ENCODE assay signal across 1 cellular context in the genomic region with DNA sequence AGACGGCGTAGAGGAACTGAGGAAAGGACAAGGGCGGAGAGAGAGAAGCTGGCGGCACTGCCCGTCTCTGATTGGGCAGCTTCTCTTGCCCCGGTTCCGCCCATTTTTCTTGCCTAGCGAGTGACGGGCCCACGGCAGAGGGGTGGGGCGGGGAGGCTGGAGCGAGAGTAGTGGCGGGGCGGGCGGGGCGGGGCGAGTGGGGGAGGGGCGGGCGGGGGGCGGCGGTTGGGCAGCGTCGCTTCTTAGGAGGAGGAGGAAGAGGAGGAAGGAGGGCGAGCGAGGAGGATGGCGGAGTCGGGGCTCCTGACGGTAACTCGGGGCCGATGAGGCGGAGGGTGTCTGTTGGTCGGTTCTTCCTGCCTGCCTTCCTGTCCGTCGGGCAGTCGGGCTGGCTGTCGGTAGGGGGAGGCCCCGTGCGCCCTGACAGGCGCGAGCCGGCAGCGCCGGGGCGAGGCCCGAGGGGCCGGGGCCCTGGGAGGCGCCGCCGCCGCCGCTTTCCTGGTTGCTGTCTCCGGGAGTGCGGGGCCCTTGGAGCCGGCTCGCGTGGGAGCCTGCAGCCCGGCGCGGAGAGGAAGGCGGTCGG.
TF ChIP-seq lines count a peak whose summit lies in the region.

A gene (plus strand): TSS at position 256 of the 583 bp plus-strand sequence. CDS start 44,755 bp downstream, outside the sequence.

TF ChIP-seq in HepG2, 621 proteins besides CTCF, POLR2A, EP300 and RAD21 (continued from another document and continues in another):
- TF ChIP-seq, protein P1, sequence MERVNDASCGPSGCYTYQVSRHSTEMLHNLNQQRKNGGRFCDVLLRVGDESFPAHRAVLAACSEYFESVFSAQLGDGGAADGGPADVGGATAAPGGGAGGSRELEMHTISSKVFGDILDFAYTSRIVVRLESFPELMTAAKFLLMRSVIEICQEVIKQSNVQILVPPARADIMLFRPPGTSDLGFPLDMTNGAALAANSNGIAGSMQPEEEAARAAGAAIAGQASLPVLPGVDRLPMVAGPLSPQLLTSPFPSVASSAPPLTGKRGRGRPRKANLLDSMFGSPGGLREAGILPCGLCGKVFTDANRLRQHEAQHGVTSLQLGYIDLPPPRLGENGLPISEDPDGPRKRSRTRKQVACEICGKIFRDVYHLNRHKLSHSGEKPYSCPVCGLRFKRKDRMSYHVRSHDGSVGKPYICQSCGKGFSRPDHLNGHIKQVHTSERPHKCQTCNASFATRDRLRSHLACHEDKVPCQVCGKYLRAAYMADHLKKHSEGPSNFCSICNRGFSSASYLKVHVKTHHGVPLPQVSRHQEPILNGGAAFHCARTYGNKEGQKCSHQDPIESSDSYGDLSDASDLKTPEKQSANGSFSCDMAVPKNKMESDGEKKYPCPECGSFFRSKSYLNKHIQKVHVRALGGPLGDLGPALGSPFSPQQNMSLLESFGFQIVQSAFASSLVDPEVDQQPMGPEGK (CRISPR knock-in tag; IDR thresholded peaks at IDR 0.05), result no peak; the same call in 1 of the 2 replicates
- no peak for TF ChIP-seq MIER2 (CRISPR knock-in tag; IDR thresholded peaks at IDR 0.05)
- TF ChIP-seq, protein P2, sequence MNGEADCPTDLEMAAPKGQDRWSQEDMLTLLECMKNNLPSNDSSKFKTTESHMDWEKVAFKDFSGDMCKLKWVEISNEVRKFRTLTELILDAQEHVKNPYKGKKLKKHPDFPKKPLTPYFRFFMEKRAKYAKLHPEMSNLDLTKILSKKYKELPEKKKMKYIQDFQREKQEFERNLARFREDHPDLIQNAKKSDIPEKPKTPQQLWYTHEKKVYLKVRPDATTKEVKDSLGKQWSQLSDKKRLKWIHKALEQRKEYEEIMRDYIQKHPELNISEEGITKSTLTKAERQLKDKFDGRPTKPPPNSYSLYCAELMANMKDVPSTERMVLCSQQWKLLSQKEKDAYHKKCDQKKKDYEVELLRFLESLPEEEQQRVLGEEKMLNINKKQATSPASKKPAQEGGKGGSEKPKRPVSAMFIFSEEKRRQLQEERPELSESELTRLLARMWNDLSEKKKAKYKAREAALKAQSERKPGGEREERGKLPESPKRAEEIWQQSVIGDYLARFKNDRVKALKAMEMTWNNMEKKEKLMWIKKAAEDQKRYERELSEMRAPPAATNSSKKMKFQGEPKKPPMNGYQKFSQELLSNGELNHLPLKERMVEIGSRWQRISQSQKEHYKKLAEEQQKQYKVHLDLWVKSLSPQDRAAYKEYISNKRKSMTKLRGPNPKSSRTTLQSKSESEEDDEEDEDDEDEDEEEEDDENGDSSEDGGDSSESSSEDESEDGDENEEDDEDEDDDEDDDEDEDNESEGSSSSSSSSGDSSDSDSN (CRISPR knock-in tag; IDR thresholded peaks at IDR 0.05), result peak; percentile 65; the same call in 1 of the 2 replicates
- peak; percentile 38; the same call in 1 of the 2 replicates for TF ChIP-seq SPEN (CRISPR knock-in tag; IDR thresholded peaks at IDR 0.05; ENCODE audit: low read depth)
- TF ChIP-seq BORCS8-MEF2B (CRISPR knock-in tag; IDR thresholded peaks at IDR 0.05), result no peak
- TF ChIP-seq MAZ (IDR thresholded peaks at IDR 0.05; ENCODE audit: borderline replicate concordance, low read depth, low read length), result no peak
- TF ChIP-seq MAZ (CRISPR knock-in tag; IDR thresholded peaks at IDR 0.05; ENCODE audit: low read depth), result peak; percentile 56
- TF ChIP-seq, protein P3, sequence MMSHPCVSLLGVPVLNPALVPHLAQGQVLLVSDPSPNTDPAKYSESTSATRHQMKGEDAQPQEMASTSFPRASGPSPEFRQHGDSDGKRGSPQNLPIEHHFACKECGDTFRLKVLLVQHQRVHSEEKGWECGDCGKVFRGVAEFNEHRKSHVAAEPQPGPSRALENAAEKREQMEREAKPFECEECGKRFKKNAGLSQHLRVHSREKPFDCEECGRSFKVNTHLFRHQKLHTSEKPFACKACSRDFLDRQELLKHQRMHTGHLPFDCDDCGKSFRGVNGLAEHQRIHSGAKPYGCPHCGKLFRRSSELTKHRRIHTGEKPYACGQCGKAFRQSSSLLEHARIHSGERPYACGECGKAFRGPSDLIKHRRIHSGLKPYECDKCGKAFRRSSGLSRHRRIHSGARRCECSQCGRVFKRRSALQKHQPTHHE (CRISPR knock-in tag; IDR thresholded peaks at IDR 0.05; ENCODE audit: borderline replicate concordance), result no peak
- TF ChIP-seq HNRNPH1 (optimal IDR thresholded peaks at IDR 0.05; ENCODE audit: low read depth, low read length), result no peak
- TF ChIP-seq, protein P4, sequence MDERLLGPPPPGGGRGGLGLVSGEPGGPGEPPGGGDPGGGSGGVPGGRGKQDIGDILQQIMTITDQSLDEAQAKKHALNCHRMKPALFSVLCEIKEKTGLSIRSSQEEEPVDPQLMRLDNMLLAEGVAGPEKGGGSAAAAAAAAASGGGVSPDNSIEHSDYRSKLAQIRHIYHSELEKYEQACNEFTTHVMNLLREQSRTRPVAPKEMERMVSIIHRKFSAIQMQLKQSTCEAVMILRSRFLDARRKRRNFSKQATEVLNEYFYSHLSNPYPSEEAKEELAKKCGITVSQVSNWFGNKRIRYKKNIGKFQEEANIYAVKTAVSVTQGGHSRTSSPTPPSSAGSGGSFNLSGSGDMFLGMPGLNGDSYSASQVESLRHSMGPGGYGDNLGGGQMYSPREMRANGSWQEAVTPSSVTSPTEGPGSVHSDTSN (CRISPR knock-in tag; IDR thresholded peaks at IDR 0.05), result 0 out of 2 replicates have a peak, but pooled peaks have one; percentile 6
- no peak for TF ChIP-seq NPAS2 (CRISPR knock-in tag; IDR thresholded peaks at IDR 0.05; ENCODE audit: borderline replicate concordance)
- TF ChIP-seq, protein P5, sequence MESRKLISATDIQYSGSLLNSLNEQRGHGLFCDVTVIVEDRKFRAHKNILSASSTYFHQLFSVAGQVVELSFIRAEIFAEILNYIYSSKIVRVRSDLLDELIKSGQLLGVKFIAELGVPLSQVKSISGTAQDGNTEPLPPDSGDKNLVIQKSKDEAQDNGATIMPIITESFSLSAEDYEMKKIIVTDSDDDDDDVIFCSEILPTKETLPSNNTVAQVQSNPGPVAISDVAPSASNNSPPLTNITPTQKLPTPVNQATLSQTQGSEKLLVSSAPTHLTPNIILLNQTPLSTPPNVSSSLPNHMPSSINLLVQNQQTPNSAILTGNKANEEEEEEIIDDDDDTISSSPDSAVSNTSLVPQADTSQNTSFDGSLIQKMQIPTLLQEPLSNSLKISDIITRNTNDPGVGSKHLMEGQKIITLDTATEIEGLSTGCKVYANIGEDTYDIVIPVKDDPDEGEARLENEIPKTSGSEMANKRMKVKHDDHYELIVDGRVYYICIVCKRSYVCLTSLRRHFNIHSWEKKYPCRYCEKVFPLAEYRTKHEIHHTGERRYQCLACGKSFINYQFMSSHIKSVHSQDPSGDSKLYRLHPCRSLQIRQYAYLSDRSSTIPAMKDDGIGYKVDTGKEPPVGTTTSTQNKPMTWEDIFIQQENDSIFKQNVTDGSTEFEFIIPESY (CRISPR knock-in tag; IDR thresholded peaks at IDR 0.05), result no peak
- TF ChIP-seq, protein P6, sequence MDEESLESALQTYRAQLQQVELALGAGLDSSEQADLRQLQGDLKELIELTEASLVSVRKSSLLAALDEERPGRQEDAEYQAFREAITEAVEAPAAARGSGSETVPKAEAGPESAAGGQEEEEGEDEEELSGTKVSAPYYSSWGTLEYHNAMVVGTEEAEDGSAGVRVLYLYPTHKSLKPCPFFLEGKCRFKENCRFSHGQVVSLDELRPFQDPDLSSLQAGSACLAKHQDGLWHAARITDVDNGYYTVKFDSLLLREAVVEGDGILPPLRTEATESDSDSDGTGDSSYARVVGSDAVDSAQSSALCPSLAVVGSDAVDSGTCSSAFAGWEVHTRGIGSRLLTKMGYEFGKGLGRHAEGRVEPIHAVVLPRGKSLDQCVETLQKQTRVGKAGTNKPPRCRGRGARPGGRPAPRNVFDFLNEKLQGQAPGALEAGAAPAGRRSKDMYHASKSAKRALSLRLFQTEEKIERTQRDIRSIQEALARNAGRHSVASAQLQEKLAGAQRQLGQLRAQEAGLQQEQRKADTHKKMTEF (CRISPR knock-in tag; IDR thresholded peaks at IDR 0.05), result no peak
- peak; percentile 48 for TF ChIP-seq AGO2 (optimal IDR thresholded peaks at IDR 0.05; ENCODE audit: low read depth, low read length)
- TF ChIP-seq TBX2 (CRISPR knock-in tag; IDR thresholded peaks at IDR 0.05; ENCODE audit: borderline replicate concordance), result no peak
- no peak for TF ChIP-seq ZNF703 (CRISPR knock-in tag; IDR thresholded peaks at IDR 0.05; ENCODE audit: borderline replicate concordance)
- TF ChIP-seq ZNF263 (CRISPR knock-in tag; IDR thresholded peaks at IDR 0.05), result peak; percentile 87
- TF ChIP-seq RFXANK (CRISPR knock-in tag; IDR thresholded peaks at IDR 0.05), result no peak
- no peak for TF ChIP-seq PHB2 (IDR thresholded peaks at IDR 0.05; ENCODE audit: partially characterized antibody)
- no peak for TF ChIP-seq ZKSCAN1 (IDR thresholded peaks at IDR 0.05; ENCODE audit: low read length)
- no peak for TF ChIP-seq ATAD3A (CRISPR knock-in tag; IDR thresholded peaks at IDR 0.05)
- TF ChIP-seq, protein P7, sequence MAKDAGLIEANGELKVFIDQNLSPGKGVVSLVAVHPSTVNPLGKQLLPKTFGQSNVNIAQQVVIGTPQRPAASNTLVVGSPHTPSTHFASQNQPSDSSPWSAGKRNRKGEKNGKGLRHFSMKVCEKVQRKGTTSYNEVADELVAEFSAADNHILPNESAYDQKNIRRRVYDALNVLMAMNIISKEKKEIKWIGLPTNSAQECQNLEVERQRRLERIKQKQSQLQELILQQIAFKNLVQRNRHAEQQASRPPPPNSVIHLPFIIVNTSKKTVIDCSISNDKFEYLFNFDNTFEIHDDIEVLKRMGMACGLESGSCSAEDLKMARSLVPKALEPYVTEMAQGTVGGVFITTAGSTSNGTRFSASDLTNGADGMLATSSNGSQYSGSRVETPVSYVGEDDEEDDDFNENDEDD (CRISPR knock-in tag; IDR thresholded peaks at IDR 0.05; ENCODE audit: borderline replicate concordance), result no peak
- TF ChIP-seq, protein P8, sequence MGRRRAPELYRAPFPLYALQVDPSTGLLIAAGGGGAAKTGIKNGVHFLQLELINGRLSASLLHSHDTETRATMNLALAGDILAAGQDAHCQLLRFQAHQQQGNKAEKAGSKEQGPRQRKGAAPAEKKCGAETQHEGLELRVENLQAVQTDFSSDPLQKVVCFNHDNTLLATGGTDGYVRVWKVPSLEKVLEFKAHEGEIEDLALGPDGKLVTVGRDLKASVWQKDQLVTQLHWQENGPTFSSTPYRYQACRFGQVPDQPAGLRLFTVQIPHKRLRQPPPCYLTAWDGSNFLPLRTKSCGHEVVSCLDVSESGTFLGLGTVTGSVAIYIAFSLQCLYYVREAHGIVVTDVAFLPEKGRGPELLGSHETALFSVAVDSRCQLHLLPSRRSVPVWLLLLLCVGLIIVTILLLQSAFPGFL (CRISPR knock-in tag; IDR thresholded peaks at IDR 0.05), result no peak
- TF ChIP-seq, protein P9, sequence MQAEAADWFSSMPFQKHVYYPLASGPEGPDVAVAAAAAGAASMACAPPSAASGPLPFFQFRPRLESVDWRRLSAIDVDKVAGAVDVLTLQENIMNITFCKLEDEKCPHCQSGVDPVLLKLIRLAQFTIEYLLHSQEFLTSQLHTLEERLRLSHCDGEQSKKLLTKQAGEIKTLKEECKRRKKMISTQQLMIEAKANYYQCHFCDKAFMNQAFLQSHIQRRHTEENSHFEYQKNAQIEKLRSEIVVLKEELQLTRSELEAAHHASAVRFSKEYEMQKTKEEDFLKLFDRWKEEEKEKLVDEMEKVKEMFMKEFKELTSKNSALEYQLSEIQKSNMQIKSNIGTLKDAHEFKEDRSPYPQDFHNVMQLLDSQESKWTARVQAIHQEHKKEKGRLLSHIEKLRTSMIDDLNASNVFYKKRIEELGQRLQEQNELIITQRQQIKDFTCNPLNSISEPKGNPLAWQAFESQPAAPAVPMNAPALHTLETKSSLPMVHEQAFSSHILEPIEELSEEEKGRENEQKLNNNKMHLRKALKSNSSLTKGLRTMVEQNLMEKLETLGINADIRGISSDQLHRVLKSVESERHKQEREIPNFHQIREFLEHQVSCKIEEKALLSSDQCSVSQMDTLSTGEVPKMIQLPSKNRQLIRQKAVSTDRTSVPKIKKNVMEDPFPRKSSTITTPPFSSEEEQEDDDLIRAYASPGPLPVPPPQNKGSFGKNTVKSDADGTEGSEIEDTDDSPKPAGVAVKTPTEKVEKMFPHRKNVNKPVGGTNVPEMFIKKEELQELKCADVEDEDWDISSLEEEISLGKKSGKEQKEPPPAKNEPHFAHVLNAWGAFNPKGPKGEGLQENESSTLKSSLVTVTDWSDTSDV (CRISPR knock-in tag; IDR thresholded peaks at IDR 0.05), result no peak
- no peak for TF ChIP-seq NONO (IDR thresholded peaks at IDR 0.05)
- TF ChIP-seq NONO (CRISPR knock-in tag; conservative IDR thresholded peaks at IDR 0.05), result no peak; the same call in 1 of the 2 replicates
- TF ChIP-seq HMGA1 (CRISPR knock-in tag; conservative IDR thresholded peaks at IDR 0.05), result no peak
- TF ChIP-seq, protein P10, sequence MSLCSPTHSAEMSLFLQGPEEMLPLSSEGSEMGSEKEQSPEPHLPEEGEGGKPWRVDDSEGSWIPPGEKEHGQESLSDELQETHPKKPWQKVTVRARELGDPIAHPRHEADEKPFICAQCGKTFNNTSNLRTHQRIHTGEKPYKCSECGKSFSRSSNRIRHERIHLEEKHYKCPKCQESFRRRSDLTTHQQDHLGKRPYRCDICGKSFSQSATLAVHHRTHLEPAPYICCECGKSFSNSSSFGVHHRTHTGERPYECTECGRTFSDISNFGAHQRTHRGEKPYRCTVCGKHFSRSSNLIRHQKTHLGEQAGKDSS (CRISPR knock-in tag; IDR thresholded peaks at IDR 0.05; ENCODE audit: borderline replicate concordance, low read depth), result 0 out of 2 replicates have a peak, but pooled peaks have one; percentile 59
- TF ChIP-seq, protein P11, sequence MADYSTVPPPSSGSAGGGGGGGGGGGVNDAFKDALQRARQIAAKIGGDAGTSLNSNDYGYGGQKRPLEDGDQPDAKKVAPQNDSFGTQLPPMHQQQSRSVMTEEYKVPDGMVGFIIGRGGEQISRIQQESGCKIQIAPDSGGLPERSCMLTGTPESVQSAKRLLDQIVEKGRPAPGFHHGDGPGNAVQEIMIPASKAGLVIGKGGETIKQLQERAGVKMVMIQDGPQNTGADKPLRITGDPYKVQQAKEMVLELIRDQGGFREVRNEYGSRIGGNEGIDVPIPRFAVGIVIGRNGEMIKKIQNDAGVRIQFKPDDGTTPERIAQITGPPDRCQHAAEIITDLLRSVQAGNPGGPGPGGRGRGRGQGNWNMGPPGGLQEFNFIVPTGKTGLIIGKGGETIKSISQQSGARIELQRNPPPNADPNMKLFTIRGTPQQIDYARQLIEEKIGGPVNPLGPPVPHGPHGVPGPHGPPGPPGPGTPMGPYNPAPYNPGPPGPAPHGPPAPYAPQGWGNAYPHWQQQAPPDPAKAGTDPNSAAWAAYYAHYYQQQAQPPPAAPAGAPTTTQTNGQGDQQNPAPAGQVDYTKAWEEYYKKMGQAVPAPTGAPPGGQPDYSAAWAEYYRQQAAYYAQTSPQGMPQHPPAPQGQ (CRISPR knock-in tag; IDR thresholded peaks at IDR 0.05; ENCODE audit: borderline replicate concordance), result no peak
- no peak for TF ChIP-seq SALL2 (CRISPR knock-in tag; IDR thresholded peaks at IDR 0.05)
- TF ChIP-seq, protein P12, sequence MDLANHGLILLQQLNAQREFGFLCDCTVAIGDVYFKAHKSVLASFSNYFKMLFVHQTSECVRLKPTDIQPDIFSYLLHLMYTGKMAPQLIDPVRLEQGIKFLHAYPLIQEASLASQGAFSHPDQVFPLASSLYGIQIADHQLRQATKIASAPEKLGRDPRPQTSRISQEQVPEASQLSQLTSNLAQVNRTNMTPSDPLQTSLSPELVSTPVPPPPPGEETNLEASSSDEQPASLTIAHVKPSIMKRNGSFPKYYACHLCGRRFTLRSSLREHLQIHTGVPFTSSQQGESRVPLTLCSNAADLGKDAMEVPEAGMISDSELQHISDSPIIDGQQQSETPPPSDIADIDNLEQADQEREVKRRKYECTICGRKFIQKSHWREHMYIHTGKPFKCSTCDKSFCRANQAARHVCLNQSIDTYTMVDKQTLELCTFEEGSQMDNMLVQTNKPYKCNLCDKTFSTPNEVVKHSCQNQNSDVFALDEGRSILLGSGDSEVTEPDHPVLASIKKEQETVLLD (CRISPR knock-in tag; IDR thresholded peaks at IDR 0.05; ENCODE audit: low read depth), result no peak; the same call in 1 of the 2 replicates
- no peak for TF ChIP-seq XRCC5 (optimal IDR thresholded peaks at IDR 0.05; ENCODE audit: low read length)
- TF ChIP-seq GPN1 (CRISPR knock-in tag; IDR thresholded peaks at IDR 0.05; ENCODE audit: borderline replicate concordance), result no peak
